ENCODE assay signal across 9 cellular contexts in the genomic region with DNA sequence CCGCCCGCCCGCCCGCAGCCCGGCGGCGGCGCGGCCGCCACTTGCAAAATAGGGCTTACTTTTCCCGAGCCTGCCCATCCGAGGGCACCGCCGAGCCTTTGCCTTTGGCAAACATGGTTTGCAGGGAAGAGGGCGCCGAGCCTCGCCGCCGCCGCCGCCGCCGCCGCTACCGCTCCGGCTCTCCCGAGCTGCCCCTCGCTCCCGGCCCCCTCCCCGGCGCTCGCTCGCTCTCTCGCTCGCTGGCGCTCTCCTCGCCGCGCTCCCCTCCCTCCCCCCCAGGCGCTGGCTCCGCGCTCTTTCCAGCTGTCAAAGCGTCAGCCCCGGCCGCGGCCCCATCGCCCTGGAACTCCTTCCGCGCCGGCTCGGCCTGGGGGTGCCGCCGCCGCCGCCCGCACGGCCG. TPM values are rescaled to one million over a fixed set of nuclear protein-coding genes. Genes with fewer than 3 reads are reported as not detected.
DNase-seq lines count a peak whose midpoint lies in the region; ATAC-seq, FAIRE-seq and TF ChIP-seq lines count a peak whose summit lies in the region.
"Had no signal": no experiment of that assay in that cellular context is flagged by ENCODE, and none has a peak within 500 bp of the region (broad histone marks: within the 10 kb centered on the region; RNA-seq: fewer than 3 reads in every experiment).

No MANE protein-coding gene starts in this region.

- CTCF ChIA-PET in activated naive CD4-positive, alpha-beta T cell treated with anti-CD3 and anti-CD28 coated beads for 36 hours (lab: Charles Lee) = interaction anchor here (1.0 to 2.3 kb wide), 3 partner anchors 48 to 83 kb away, joined by 3 to 12 read pairs (median 7); no protein-coding TSS in a partner anchor
- CTCF ChIA-PET in activated CD4-positive, alpha-beta memory T cell treated with anti-CD3 and anti-CD28 coated beads for 36 hours (lab: Charles Lee) = interaction anchor here (1.0 to 2.3 kb wide), 3 partner anchors 83 to 94 kb away, joined by 3 to 26 read pairs (median 4); no protein-coding TSS in a partner anchor
- CTCF ChIA-PET in HepG2 (lab: Yijun Ruan, JAX; ENCODE audit: low intra/inter-chr PET ratio, low total read pairs) = interaction anchor here (1.2 kb wide), 1 partner anchor 95 kb away, joined by 3 read pairs; no protein-coding TSS in a partner anchor

- no peaks in the 10 kb centered on the region for H3K9me3 Mint-ChIP-seq in activated naive CD4-positive, alpha-beta T cell treated with anti-CD3 and anti-CD28 coated beads for 36 hours
- H3K9me3 Mint-ChIP-seq in activated CD4-positive, alpha-beta memory T cell treated with anti-CD3 and anti-CD28 coated beads for 36 hours = no peaks in the 10 kb centered on the region
- no peaks in the 10 kb centered on the region for H3K9me3 Mint-ChIP-seq in activated T-helper 17 cell treated with anti-CD3 and anti-CD28 coated beads, Interleukin-2, amount 50 U/mL, for 72 hours
- H3K9me3 Mint-ChIP-seq: activated T-helper 1 cell treated with anti-CD3 and anti-CD28 coated beads, Interleukin-12 subunit alpha, Interleukin-12 subunit beta, Interleukin-2, Interleukin-4 antibody, amounts not matched to agents 30 ng/mL and 10 ng/mL and 1 ng/mL, durations not matched to agents 14 hours and 24 hours and 36 hours had no signal

- no peak overlapping the region for H3K4me2 ChIP-seq in HepG2 (ENCODE audit: low read depth, low read length)

- BruUV-seq in HepG2 (replicated peaks; lab: Mats Ljungman, UMichigan) = no TSS peak

- TF ChIP-seq RAD21 in HepG2 (CRISPR knock-in tag; IDR thresholded peaks at IDR 0.05) = no peak

- no peak overlapping the region for H3K27ac ChIP-seq in HepG2 (ENCODE audit: extremely low read length, insufficient read depth, low read length)
- peak overlapping the region; percentile 52 to 97 (median 65) for H3K27ac ChIP-seq in upper lobe of left lung

- peak overlapping the region; percentile 50; the same call in 1 of the 2 replicates for H3K9ac ChIP-seq in HepG2 (ENCODE audit: insufficient read depth, low read depth, low read length)

- peak overlapping the region; percentile 52 for H3K4me3 Mint-ChIP-seq in activated naive CD4-positive, alpha-beta T cell treated with anti-CD3 and anti-CD28 coated beads for 36 hours
- H3K4me3 Mint-ChIP-seq in activated CD4-positive, alpha-beta memory T cell treated with anti-CD3 and anti-CD28 coated beads for 36 hours = peak overlapping the region; percentile 84
- no peak overlapping the region for H3K4me3 Mint-ChIP-seq in activated T-helper 17 cell treated with anti-CD3 and anti-CD28 coated beads, Interleukin-2, amount 50 U/mL, for 72 hours

- no peak overlapping the region for H3K27ac Mint-ChIP-seq in activated naive CD4-positive, alpha-beta T cell treated with anti-CD3 and anti-CD28 coated beads for 36 hours
- no peak overlapping the region for H3K27ac Mint-ChIP-seq in activated CD4-positive, alpha-beta memory T cell treated with anti-CD3 and anti-CD28 coated beads for 36 hours
- H3K27ac Mint-ChIP-seq in activated T-helper 17 cell treated with anti-CD3 and anti-CD28 coated beads, Interleukin-2, amount 50 U/mL, for 72 hours = no peak overlapping the region

- H3K27me3 Mint-ChIP-seq in activated naive CD4-positive, alpha-beta T cell treated with anti-CD3 and anti-CD28 coated beads for 36 hours (ENCODE audit: low read depth) = no peaks in the 10 kb centered on the region
- no peaks in the 10 kb centered on the region for H3K27me3 Mint-ChIP-seq in activated CD4-positive, alpha-beta memory T cell treated with anti-CD3 and anti-CD28 coated beads for 36 hours
- no peaks in the 10 kb centered on the region for H3K27me3 Mint-ChIP-seq in activated T-helper 17 cell treated with anti-CD3 and anti-CD28 coated beads, Interleukin-2, amount 50 U/mL, for 72 hours

- H3K4me3 ChIP-seq in HepG2 (replicated peaks in 1 of 3; ENCODE audit: insufficient read depth in 1 of 3, low read depth in 2 of 3, low read length in 3 of 3) = peak overlapping the region; percentile 49 to 81 (median 60); a peak in 4 of 6 replicates
- peak overlapping the region; percentile 81 to 98 (median 91) for H3K4me3 ChIP-seq in upper lobe of left lung

- TF ChIP-seq CTCF in HepG2 (CRISPR knock-in tag; IDR thresholded peaks at IDR 0.05) (no peak), upper lobe of left lung (IDR thresholded peaks at IDR 0.05) (no peak)

- peaks cover 59% of the 10 kb centered on the region for H3K4me1 ChIP-seq in HepG2 (ENCODE audit: insufficient read depth, low read length)
- peaks cover 29 to 57% (median 43%) of the 10 kb centered on the region in 4 donors for H3K4me1 ChIP-seq in upper lobe of left lung

- H3K4me1 Mint-ChIP-seq in activated naive CD4-positive, alpha-beta T cell treated with anti-CD3 and anti-CD28 coated beads for 36 hours (ENCODE audit: low read depth) = peaks cover 67% of the 10 kb centered on the region
- H3K4me1 Mint-ChIP-seq in activated CD4-positive, alpha-beta memory T cell treated with anti-CD3 and anti-CD28 coated beads for 36 hours (ENCODE audit: low read depth) = peaks cover 69% of the 10 kb centered on the region
- peaks cover 68% of the 10 kb centered on the region for H3K4me1 Mint-ChIP-seq in activated T-helper 17 cell treated with anti-CD3 and anti-CD28 coated beads, Interleukin-2, amount 50 U/mL, for 72 hours

- H2AFZ ChIP-seq in HepG2 (ENCODE audit: low read length) = no peak overlapping the region

- H3K36me3 Mint-ChIP-seq in activated naive CD4-positive, alpha-beta T cell treated with anti-CD3 and anti-CD28 coated beads for 36 hours (ENCODE audit: low read depth) = peaks cover 33% of the 10 kb centered on the region
- H3K36me3 Mint-ChIP-seq in activated CD4-positive, alpha-beta memory T cell treated with anti-CD3 and anti-CD28 coated beads for 36 hours = peaks cover 32% of the 10 kb centered on the region
- peaks cover 37% of the 10 kb centered on the region for H3K36me3 Mint-ChIP-seq in activated T-helper 17 cell treated with anti-CD3 and anti-CD28 coated beads, Interleukin-2, amount 50 U/mL, for 72 hours (ENCODE audit: low read depth)

- H3K9me3 ChIP-seq in HepG2 (ENCODE audit: low read length) = no peaks in the 10 kb centered on the region
- no peaks in the 10 kb centered on the region for H3K9me3 ChIP-seq in upper lobe of left lung

- H3K79me2 ChIP-seq in HepG2 (ENCODE audit: insufficient read depth, low read length) = peaks cover 7% of the 10 kb centered on the region

- in situ Hi-C loops in HepG2 (cut with HindIII; ENCODE audit: extremely low pct_ligation_motif_present, low pct_unique_long_range_greater_than_20kb) = loop anchor here (5.0 kb wide), 2 partner anchors 81 to 84 kb away; no protein-coding TSS in a partner anchor

- H3K36me3 ChIP-seq in HepG2 (replicated peaks in 1 of 2; ENCODE audit: control insufficient read depth in 1 of 2, insufficient read depth in 2 of 2, low read length in 2 of 2) (peaks cover 4 to 19% of the 10 kb centered on the region in 2 experiments), upper lobe of left lung (peaks cover 0 to 21% (median 3%) of the 10 kb centered on the region in 4 donors)

- H3K27me3 ChIP-seq in HepG2 (ENCODE audit: control insufficient read depth in 1 of 2, insufficient read depth in 2 of 2, low read length in 2 of 2) (no peaks in the 10 kb centered on the region; a peak in 1 of 5 replicates), upper lobe of left lung (no peaks in the 10 kb centered on the region)

- FAIRE-seq in HepG2 (lab: Jason Lieb, UNC) = no peak

- POLR2A ChIA-PET in activated CD4-positive, alpha-beta memory T cell treated with anti-CD3 and anti-CD28 coated beads for 36 hours (lab: Charles Lee) = interaction anchor here (0.8 to 2.5 kb wide), 5 partner anchors 8 to 353 kb away, joined by 3 to 22 read pairs (median 4); partner anchors contain the start of gene TMEM59
- POLR2A ChIA-PET in HepG2 (lab: Yijun Ruan, JAX) = interaction anchor here (1.0 to 2.3 kb wide), 8 partner anchors 9 to 206 kb away, joined by 3 to 29 read pairs (median 6); partner anchors contain the start of genes CYB5RL and MRPL37

- no peak for DNase-seq in activated naive CD4-positive, alpha-beta T cell treated with anti-CD3 and anti-CD28 coated beads for 36 hours
- no peak for DNase-seq in activated naive CD4-positive, alpha-beta T cell treated with anti-CD3 and anti-CD28 coated beads, Interleukin-2, amount 50 U/mL, for 16 hours
- DNase-seq in activated CD4-positive, alpha-beta memory T cell treated with anti-CD3 and anti-CD28 coated beads for 36 hours = no peak
- DNase-seq in HepG2 (ENCODE audit: low spot score) (no peak), upper lobe of left lung (no peak), NCI-H82 (lab: John Stamatoyannopoulos, UW) (no peak), hepatic stellate cell (ENCODE audit: low spot score) (no peak)

- ATAC-seq in HepG2 = no peak
- no peak for ATAC-seq in upper lobe of left lung (ENCODE audit: low FRiP score in 2 of 2)
- no peak for ATAC-seq in activated T-helper 17 cell treated with anti-CD3 and anti-CD28 coated beads, Interleukin-2, amount 50 U/mL, for 72 hours (replicated peaks)

- TF ChIP-seq POLR2A in HepG2 (IDR thresholded peaks at IDR 0.05; ENCODE audit: insufficient read depth in 1 of 2, low read depth in 2 of 2, low read length in 2 of 2) (no peak), upper lobe of left lung (IDR thresholded peaks at IDR 0.05) (no peak)

- intact Hi-C loops in activated naive CD4-positive, alpha-beta T cell treated with anti-CD3 and anti-CD28 coated beads for 36 hours (cut with micrococcal nuclease) = loop anchor here (2.0 to 10.0 kb wide), 4 partner anchors 55 to 567 kb away; partner anchors contain the start of genes NDC1, TTC4 and YIPF1
- intact Hi-C loops in activated CD4-positive, alpha-beta memory T cell treated with anti-CD3 and anti-CD28 coated beads for 36 hours (cut with micrococcal nuclease) = loop anchor here (2.0 to 5.0 kb wide), 6 partner anchors 49 to 459 kb away; partner anchors contain the start of genes CYB5RL, IFT25, LRRC42 and MRPL37
- intact Hi-C loops in HepG2 (cut with micrococcal nuclease; ENCODE audit: unreplicated experiment) = loop anchor here (2.0 kb wide), 1 partner anchor 95 kb away; no protein-coding TSS in a partner anchor

- WGBS in HepG2 (ENCODE audit: low lambda C conversion rate) = no CpG with 5 or more reads among the region's 58 CpGs
- 0% methylated on average over 6 of the region's 58 CpGs; no CpG with 5 or more reads in 1 of the 2 donors for WGBS in upper lobe of left lung, 2 donors

- TF ChIP-seq EP300 in HepG2 (IDR thresholded peaks at IDR 0.05; ENCODE audit: low read depth in 2 of 2, low read length in 2 of 2) (no peak), HepG2 (CRISPR knock-in tag; IDR thresholded peaks at IDR 0.05; ENCODE audit: borderline replicate concordance) (no peak), upper lobe of left lung (IDR thresholded peaks at IDR 0.05) (no peak)

- H4K20me1 ChIP-seq in HepG2 (ENCODE audit: insufficient read depth, low read length) = 0 out of 2 replicates have a peak, but pooled peaks cover 4% of the 10 kb centered on the region

RNA-seq across cellular contexts. Expression of gene SSBP3, which starts 0.3 kb away (rescaled TPM):
- 10 to 100 TPM; 55.0 to 58.3 TPM for total RNA-seq in activated naive CD4-positive, alpha-beta T cell treated with anti-CD3 and anti-CD28 coated beads for 36 hours
- 10 to 100 TPM; 44.4 to 49.6 TPM for total RNA-seq in activated CD4-positive, alpha-beta memory T cell treated with anti-CD3 and anti-CD28 coated beads for 36 hours
- total RNA-seq in HepG2 (2016; rRNA removed; fragmentation: Illumina TruSeq; extraction: Trizol) (7.5 and 8.5 TPM in 2 replicates), upper lobe of left lung (10 to 100 TPM; 17.8 to 35.6 (median 26.4) TPM)
- 2.4 and 2.6 TPM in 2 replicates for total RNA-seq in HepG2 (2016; cell fraction: cytosol; rRNA removed; fragmentation: Illumina TruSeq; extraction: Trizol; ENCODE audit: low read depth)
- total RNA-seq in HepG2 (2016; cell fraction: insoluble cytoplasmic fraction; rRNA removed; fragmentation: Illumina TruSeq; extraction: Trizol) = 5.0 and 9.0 TPM in 2 replicates
- total RNA-seq in HepG2 (2016; cell fraction: membrane; rRNA removed; fragmentation: Illumina TruSeq; extraction: Trizol) = 6.8 and 7.0 TPM in 2 replicates
- 5.3 and 6.3 TPM in 2 replicates for total RNA-seq in HepG2 (2016; cell fraction: nucleus; rRNA removed; fragmentation: Illumina TruSeq; extraction: Trizol)
- polyA plus RNA-seq in HepG2 (2011; rRNA removed) = 17.6 and 19.0 TPM in 2 replicates
- 9.4 and 10.6 TPM in 2 replicates for polyA plus RNA-seq in HepG2 (2011; cell fraction: cytosol; rRNA removed)
- polyA plus RNA-seq in HepG2 (2011; cell fraction: nucleus; rRNA removed) = 24.9 and 30.2 TPM in 2 replicates
- polyA plus RNA-seq in HepG2 (2012) = 22.3 and 30.4 TPM in 2 replicates
- polyA plus RNA-seq in HepG2 (2016; cell fraction: cytosol; fragmentation: Illumina TruSeq; extraction: Trizol; ENCODE audit: low read depth) = 6.1 and 8.0 TPM in 2 replicates
- polyA plus RNA-seq in HepG2 (2016; cell fraction: insoluble cytoplasmic fraction; fragmentation: Illumina TruSeq; extraction: Trizol; ENCODE audit: low read depth) = 20.5 and 26.0 TPM in 2 replicates
- 15.7 and 18.4 TPM in 2 replicates for polyA plus RNA-seq in HepG2 (2016; cell fraction: membrane; fragmentation: Illumina TruSeq; extraction: Trizol; ENCODE audit: low read depth)
- 25.5 and 27.3 TPM in 2 replicates for polyA plus RNA-seq in HepG2 (2016; cell fraction: nucleus; fragmentation: Illumina TruSeq; extraction: Trizol; ENCODE audit: insufficient read depth, low read depth)
- polyA minus RNA-seq in HepG2 (2011; rRNA and poly(A)+ RNA removed; ENCODE audit: low replicate concordance) = 10.9 and 15.9 TPM in 2 replicates
- polyA minus RNA-seq in HepG2 (2011; cell fraction: cytosol; rRNA and poly(A)+ RNA removed) = 6.2 and 9.2 TPM in 2 replicates
- 6.8 and 9.6 TPM in 2 replicates for polyA minus RNA-seq in HepG2 (2011; cell fraction: nucleus; rRNA and poly(A)+ RNA removed)
- total RNA-seq in activated T-helper 17 cell treated with anti-CD3 and anti-CD28 coated beads, Interleukin-2, amount 50 U/mL, for 72 hours = 10 to 100 TPM; 40.3 to 56.3 TPM
